In the genomic region with DNA sequence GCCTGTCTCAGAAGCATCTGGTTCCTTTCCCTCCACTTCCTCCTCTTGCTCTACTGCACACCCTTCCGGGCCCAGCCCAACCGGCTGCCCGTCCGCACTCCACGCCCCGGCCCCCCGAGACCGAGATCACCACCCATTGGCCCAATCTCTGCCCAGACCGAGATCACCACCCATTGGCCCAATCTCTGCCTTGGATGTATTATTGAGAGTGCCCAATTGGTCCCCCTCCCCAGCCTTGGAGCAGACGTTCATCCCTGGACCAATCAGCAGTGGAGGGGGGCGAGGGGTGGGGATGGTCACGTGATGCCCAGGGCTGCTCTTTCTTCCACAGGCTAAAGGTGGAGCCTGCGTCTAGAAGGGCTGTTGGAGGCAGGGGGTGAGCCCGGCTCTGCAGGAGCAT, we compare ENCODE assay signal across 15 cellular contexts.
DNase-seq lines count a peak whose midpoint lies in the region; ATAC-seq and TF ChIP-seq lines count a peak whose summit lies in the region.
"Had no signal": no experiment of that assay in that cellular context is flagged by ENCODE, and none has a peak within 500 bp of the region (broad histone marks: within the 10 kb centered on the region; RNA-seq: fewer than 3 reads in every experiment).

No MANE protein-coding gene starts in this region.

- H3K23ac ChIP-seq in neuronal stem cell (ENCODE audit: low read depth, low read length, poor library complexity): no peak overlapping the region

- no peaks in the 10 kb centered on the region for H3K4me1 Mint-ChIP-seq in endodermal cell
- H3K4me1 Mint-ChIP-seq: CD4-positive, CD25-positive, alpha-beta regulatory T cell had no signal

- H3K14ac ChIP-seq in neuronal stem cell (ENCODE audit: low read length): no peak overlapping the region

- H3K9me3 ChIP-seq in NT2/D1 (ENCODE audit: insufficient read depth, low read length): no peaks in the 10 kb centered on the region
- no peaks in the 10 kb centered on the region for H3K9me3 ChIP-seq in endodermal cell (ENCODE audit: control insufficient read depth, low read length)
- H3K9me3 ChIP-seq in neuronal stem cell (replicated peaks in 1 of 2; ENCODE audit: control insufficient read depth in 2 of 2, insufficient read depth in 1 of 2, low read depth in 1 of 2, low read length in 2 of 2): peaks cover 0 to 3% of the 10 kb centered on the region in 2 donors
- no peaks in the 10 kb centered on the region for H3K9me3 ChIP-seq in SJCRH30 (replicated peaks)
- no peaks in the 10 kb centered on the region for H3K9me3 ChIP-seq in MG63
- no peaks in the 10 kb centered on the region for H3K9me3 ChIP-seq in MM.1S (replicated peaks; ENCODE audit: insufficient read depth, low read length)
- H3K9me3 ChIP-seq: BE2C, Caco-2 had no signal

- no peaks in the 10 kb centered on the region for H4K20me1 ChIP-seq in MM.1S (ENCODE audit: insufficient read depth, low read length)

- 82 to 90% methylated on average over 5 to 14 of the region's 14 CpGs for WGBS in endodermal cell (ENCODE audit: insufficient coverage in 1 of 2, insufficient read length in 1 of 2), 2 experiments
- no CpG with 5 or more reads among the region's 14 CpGs for WGBS in neuronal stem cell (ENCODE audit: extremely low coverage in 2 of 2, insufficient read length in 2 of 2, insufficient replicate concordance in 1 of 2), 2 donors

- peak overlapping the region; percentile 19 for H2BK15ac ChIP-seq in neuronal stem cell (ENCODE audit: low read length)

- H3K9ac ChIP-seq in NT2/D1 (ENCODE audit: insufficient read length, low read depth) (peak overlapping the region; percentile 5), endodermal cell (ENCODE audit: extremely low read depth, low read length, poor library complexity, severe bottlenecking) (no peak overlapping the region), neuronal stem cell (ENCODE audit: low read depth, low read length, poor library complexity) (no peak overlapping the region), MM.1S (ENCODE audit: low read length) (no peak overlapping the region)
- H3K9ac ChIP-seq: KMS-11 had no signal

- H4K8ac ChIP-seq in neuronal stem cell (ENCODE audit: low read depth, low read length): no peak overlapping the region

- H3K36me3 Mint-ChIP-seq in endodermal cell (ENCODE audit: low read depth): no peaks in the 10 kb centered on the region
- H3K36me3 Mint-ChIP-seq: CD4-positive, CD25-positive, alpha-beta regulatory T cell had no signal

- no peaks in the 10 kb centered on the region for H3K79me2 ChIP-seq in MM.1S (ENCODE audit: low read length)

- H3K18ac ChIP-seq in neuronal stem cell (ENCODE audit: low read length): peak overlapping the region; percentile 63

- H3K27me3 Mint-ChIP-seq in endodermal cell (ENCODE audit: insufficient read depth): peaks cover 5% of the 10 kb centered on the region
- H3K27me3 Mint-ChIP-seq: CD4-positive, CD25-positive, alpha-beta regulatory T cell had no signal

- H3K4me1 ChIP-seq in NT2/D1 (ENCODE audit: insufficient read depth, insufficient read length) (peaks cover 3% of the 10 kb centered on the region), endodermal cell (ENCODE audit: control insufficient read depth, insufficient read depth, low read length) (no peaks in the 10 kb centered on the region), neuronal stem cell (ENCODE audit: control insufficient read depth in 2 of 2, insufficient read depth in 1 of 2, low read depth in 1 of 2, low read length in 2 of 2) (no peaks in the 10 kb centered on the region), SJCRH30 (no peaks in the 10 kb centered on the region), MM.1S (ENCODE audit: low read length) (no peaks in the 10 kb centered on the region)
- H3K4me1 ChIP-seq: BE2C, Caco-2 had no signal

- H3K36me3 ChIP-seq in H7 (replicated peaks; ENCODE audit: control insufficient read depth, insufficient read depth, low read length) (no peaks in the 10 kb centered on the region), NT2/D1 (ENCODE audit: insufficient read depth, insufficient read length, low read length) (no peaks in the 10 kb centered on the region), endodermal cell (ENCODE audit: control insufficient read depth, insufficient read depth, low read length) (no peaks in the 10 kb centered on the region), neuronal stem cell (replicated peaks in 1 of 2; ENCODE audit: control insufficient read depth in 2 of 2, insufficient read depth in 2 of 2, low read length in 2 of 2) (no peaks in the 10 kb centered on the region), SJCRH30 (no peaks in the 10 kb centered on the region), MG63 (no peaks in the 10 kb centered on the region), MM.1S (replicated peaks; ENCODE audit: insufficient read depth, low read length) (no peaks in the 10 kb centered on the region)
- H3K36me3 ChIP-seq: BE2C had no signal

- H4K91ac ChIP-seq in neuronal stem cell (ENCODE audit: low read depth, low read length, poor library complexity): no peak overlapping the region

- no peaks in the 10 kb centered on the region for H3K27me3 ChIP-seq in H7 (ENCODE audit: control insufficient read depth, insufficient read depth, low read length)
- peaks cover 17% of the 10 kb centered on the region for H3K27me3 ChIP-seq in NT2/D1 (ENCODE audit: insufficient read depth, insufficient read length)
- H3K27me3 ChIP-seq in endodermal cell (ENCODE audit: control insufficient read depth, insufficient read depth, low read length, poor library complexity, severe bottlenecking): no peaks in the 10 kb centered on the region
- peaks cover 0 to 3% (median 0%) of the 10 kb centered on the region in 3 experiments for H3K27me3 ChIP-seq in neuronal stem cell (ENCODE audit: control insufficient read depth in 3 of 3, insufficient read depth in 3 of 3, low read depth in 1 of 3, low read length in 3 of 3)
- H3K27me3 ChIP-seq in SJCRH30: no peaks in the 10 kb centered on the region
- H3K27me3 ChIP-seq in MG63: no peaks in the 10 kb centered on the region
- no peaks in the 10 kb centered on the region for H3K27me3 ChIP-seq in MM.1S (replicated peaks; ENCODE audit: insufficient read depth, low read length)
- H3K27me3 ChIP-seq: BE2C had no signal

- H3K4me3 Mint-ChIP-seq in endodermal cell: no peak overlapping the region
- H3K4me3 Mint-ChIP-seq: CD4-positive, CD25-positive, alpha-beta regulatory T cell; HFFc6 had no signal

- H2BK120ac ChIP-seq in neuronal stem cell (ENCODE audit: low read depth, low read length): no peak overlapping the region

- H2AK5ac ChIP-seq in neuronal stem cell (ENCODE audit: low read depth, low read length): peak overlapping the region; percentile 18

- no peak overlapping the region for H3K4me3 ChIP-seq in H7 (ENCODE audit: insufficient read depth, low read depth, low read length)
- no peak overlapping the region for H3K4me3 ChIP-seq in NT2/D1 (ENCODE audit: insufficient read length, low read depth)
- H3K4me3 ChIP-seq in endodermal cell (ENCODE audit: low read length): no peak overlapping the region
- no peak overlapping the region for H3K4me3 ChIP-seq in neuronal stem cell (ENCODE audit: low read length in 2 of 2)
- H3K4me3 ChIP-seq in SJCRH30: no peak overlapping the region
- H3K4me3 ChIP-seq in MG63: no peak overlapping the region
- H3K4me3 ChIP-seq in MM.1S (ENCODE audit: low read length): no peak overlapping the region

- no peak overlapping the region for H3K4ac ChIP-seq in neuronal stem cell (ENCODE audit: low read length)

- no peak overlapping the region for H3K4me2 ChIP-seq in neuronal stem cell (ENCODE audit: insufficient read depth, low read length, poor library complexity, severe bottlenecking)
- H3K4me2 ChIP-seq in MM.1S (ENCODE audit: low read depth, low read length): no peak overlapping the region
- H3K4me2 ChIP-seq: KMS-11 had no signal

- H3K27ac Mint-ChIP-seq in endodermal cell: no peak overlapping the region
- H3K27ac Mint-ChIP-seq: CD4-positive, CD25-positive, alpha-beta regulatory T cell; HFFc6 had no signal

- TF ChIP-seq CTCF in endodermal cell (conservative IDR thresholded peaks at IDR 0.05) (no peak), MM.1S (IDR thresholded peaks at IDR 0.05; ENCODE audit: low read length) (no peak)

- no peak overlapping the region for H2AFZ ChIP-seq in neuronal stem cell (ENCODE audit: low read length)
- no peak overlapping the region for H2AFZ ChIP-seq in MM.1S (ENCODE audit: low read length)

- H3K79me1 ChIP-seq in neuronal stem cell (ENCODE audit: low read depth, low read length): no peaks in the 10 kb centered on the region

- H2BK5ac ChIP-seq in neuronal stem cell (ENCODE audit: low read length): no peak overlapping the region

- ATAC-seq in GM21619 (IDR thresholded peaks at IDR 0.05; ENCODE audit: unreplicated experiment): no peak
- ATAC-seq: HCT116 had no signal

- peak; percentile 52 for DNase-seq in H7
- DNase-seq in NT2/D1 (ENCODE audit: low read depth, low spot score): no peak
- DNase-seq in endodermal cell: peak; percentile 62
- no peak for DNase-seq in neuronal stem cell (ENCODE audit: low spot score)
- no peak for DNase-seq in SJCRH30
- DNase-seq in MG63: no peak
- DNase-seq in MM.1S: no peak
- DNase-seq: BE2C; Caco-2; CD4-positive, CD25-positive, alpha-beta regulatory T cell; GF-D8; HFFc6 had no signal

- peak overlapping the region; percentile 16 for H2BK12ac ChIP-seq in neuronal stem cell (ENCODE audit: low read length)

- H3F3A ChIP-seq in MM.1S (ENCODE audit: insufficient read depth, low read length): no peaks in the 10 kb centered on the region

- H3K9me2 ChIP-seq in MM.1S (replicated peaks; ENCODE audit: insufficient read depth, low read length): no peaks in the 10 kb centered on the region

- H3K27ac ChIP-seq in endodermal cell (ENCODE audit: low read depth, low read length): no peak overlapping the region
- no peak overlapping the region for H3K27ac ChIP-seq in neuronal stem cell (replicated peaks; ENCODE audit: low read length)
- H3K27ac ChIP-seq in SJCRH30: no peak overlapping the region
- H3K27ac ChIP-seq in MM.1S (ENCODE audit: low read length): no peak overlapping the region
- H3K27ac ChIP-seq: KMS-11 had no signal

- peaks cover 8% of the 10 kb centered on the region for H3K9me3 Mint-ChIP-seq in endodermal cell

Comparison
In these comparisons a context has a peak if more than half of its experiments do, and no peak if none do; other contexts are left out.
1. DNase-seq: peak in H7 (single experiment) and endodermal cell (single experiment); none in NT2/D1 (single experiment), neuronal stem cell (single experiment), SJCRH30 (0 of 2), MG63 (single experiment) and MM.1S (single experiment).